In genomic region chr5:171577042-171577441, GRCh38 we compare ENCODE assay signal across 16 cellular contexts.
A peak's percentile ranks its signal among the peaks of the same experiment; 100 is the strongest.
DNase-seq lines count a peak whose midpoint lies in the region; ATAC-seq and TF ChIP-seq lines count a peak whose summit lies in the region.
"Had no signal": no experiment of that assay in that cellular context is flagged by ENCODE, and none has a peak within 500 bp of the region (broad histone marks: within the 10 kb centered on the region; RNA-seq: fewer than 3 reads in every experiment).

No MANE protein-coding gene starts in this region.

- DNase-seq in esophagus muscularis mucosa (ENCODE audit: extremely low spot score) (peak; percentile 42), osteocyte (ENCODE audit: extremely low spot score, unreplicated experiment) (peak; percentile 72), NOMO-1 treated with DMSO at 0.1 percent for 48 hours (lab: John Stamatoyannopoulos, UW; ENCODE audit: unreplicated experiment) (no peak)
- no peak for DNase-seq in stimulated activated CD4-positive, alpha-beta T cell treated with anti-CD3 and anti-CD28 coated beads, Interleukin-2, amount 100 ng/mL, for 48 hours
- DNase-seq: C1 segment of cervical spinal cord; Calu3; CD4-positive, alpha-beta memory T cell; COR-L47; DMS53; DMS79 treated with DMSO at 0.1 percent for 48 hours; GF-D8; GOT3; H7; HCEC 1CT had no signal

- peaks cover 25% of the 10 kb centered on the region for H3K27me3 Mint-ChIP-seq in osteocyte (ENCODE audit: unreplicated experiment)

- ATAC-seq in GM18909 (IDR thresholded peaks at IDR 0.05; ENCODE audit: poor library complexity, unreplicated experiment), result no peak

- H3K36me3 ChIP-seq in ectodermal cell (ENCODE audit: control insufficient read depth, insufficient read depth, low read length) (no peaks in the 10 kb centered on the region), esophagus muscularis mucosa (no peaks in the 10 kb centered on the region)

- H3K4me3 ChIP-seq in ectodermal cell (ENCODE audit: insufficient read depth, low read depth, low read length) (no peak overlapping the region), esophagus muscularis mucosa (no peak overlapping the region)

- H3K27ac ChIP-seq in ectodermal cell (ENCODE audit: insufficient read depth, low read depth, low read length, poor library complexity, severe bottlenecking), result peak overlapping the region; percentile 16
- H3K27ac ChIP-seq in esophagus muscularis mucosa (replicated peaks in 1 of 4), result peak overlapping the region in 1 of 4 donors; percentile 20

- H3K4me3 Mint-ChIP-seq in osteocyte (ENCODE audit: unreplicated experiment), result no peak overlapping the region
- H3K4me3 Mint-ChIP-seq: CD4-positive, alpha-beta memory T cell had no signal

- no peak overlapping the region for H3K27ac Mint-ChIP-seq in osteocyte (ENCODE audit: unreplicated experiment)
- H3K27ac Mint-ChIP-seq: CD4-positive, alpha-beta memory T cell had no signal

- peaks cover 4% of the 10 kb centered on the region for H3K4me1 Mint-ChIP-seq in osteocyte (ENCODE audit: unreplicated experiment)
- H3K4me1 Mint-ChIP-seq: CD4-positive, alpha-beta memory T cell had no signal

- TF ChIP-seq CTCF in esophagus muscularis mucosa (IDR thresholded peaks at IDR 0.05) (no peak), osteocyte (IDR thresholded peaks at IDR 0.05) (no peak)

- no peak for TF ChIP-seq POLR2A in esophagus muscularis mucosa (IDR thresholded peaks at IDR 0.05; ENCODE audit: low read depth)

- H3K9me3 ChIP-seq in ectodermal cell (ENCODE audit: control insufficient read depth, low read length) (no peaks in the 10 kb centered on the region), esophagus muscularis mucosa (peaks cover 0 to 5% (median 0%) of the 10 kb centered on the region in 4 donors)

- 71 to 81% methylated on average over 6 of the region's 6 CpGs for WGBS in ectodermal cell, 2 experiments
- 81% methylated on average over 6 of the region's 6 CpGs for WGBS in esophagus muscularis mucosa

- intact Hi-C loops in esophagus muscularis mucosa (cut with DNase I), result no loop called here

- H3K9me3 Mint-ChIP-seq in osteocyte (ENCODE audit: unreplicated experiment), result peaks cover 4% of the 10 kb centered on the region

- no peaks in the 10 kb centered on the region for H3K27me3 ChIP-seq in ectodermal cell (ENCODE audit: control insufficient read depth, insufficient read depth, low read length, poor library complexity, severe bottlenecking)
- H3K27me3 ChIP-seq in esophagus muscularis mucosa, result peaks cover 0 to 21% (median 0%) of the 10 kb centered on the region in 4 donors

- no peaks in the 10 kb centered on the region for H3K36me3 Mint-ChIP-seq in osteocyte (ENCODE audit: unreplicated experiment)
- H3K36me3 Mint-ChIP-seq: CD4-positive, alpha-beta memory T cell had no signal

- no peak for TF ChIP-seq EP300 in esophagus muscularis mucosa (IDR thresholded peaks at IDR 0.05)

- peaks cover 50% of the 10 kb centered on the region for H3K4me1 ChIP-seq in ectodermal cell (ENCODE audit: control insufficient read depth, insufficient read depth, low read length)
- peaks cover 20 to 37% (median 23%) of the 10 kb centered on the region in 4 donors for H3K4me1 ChIP-seq in esophagus muscularis mucosa

Comparison
In these comparisons a context has a peak if more than half of its experiments do, and no peak if none do; other contexts are left out.
1. DNase-seq: peak in esophagus muscularis mucosa (single experiment) and osteocyte (single experiment); none in NOMO-1 treated with DMSO at 0.1 percent for 48 hours (single experiment) and stimulated activated CD4-positive, alpha-beta T cell treated with anti-CD3 and anti-CD28 coated beads, Interleukin-2, amount 100 ng/mL, for 48 hours (0 of 2).